In the genomic region with DNA sequence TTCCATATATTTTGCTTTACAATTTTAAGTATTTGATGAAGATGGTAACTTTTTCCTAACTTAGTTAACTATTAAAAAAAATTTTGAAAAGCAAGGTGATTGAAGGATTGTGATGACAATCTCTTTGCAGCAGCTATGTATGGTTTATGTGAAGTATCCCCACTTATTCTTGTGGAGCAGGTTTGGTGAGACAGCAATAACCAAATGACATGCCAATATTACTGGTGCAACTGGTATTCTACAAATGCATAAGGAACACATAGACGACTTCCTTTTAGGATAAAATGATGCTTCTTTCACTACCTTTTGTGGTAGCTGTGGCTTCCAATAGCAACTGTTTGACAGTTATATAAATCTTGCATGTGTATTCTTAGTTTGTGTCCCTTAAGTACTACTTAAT, we compare ENCODE assay signal across 26 cellular contexts.
"Had no signal": no experiment of that assay in that cellular context is flagged by ENCODE, and none has a peak within 500 bp of the region (broad histone marks: within the 10 kb centered on the region; RNA-seq: fewer than 3 reads in every experiment).

No MANE protein-coding gene starts in this region.

- FAIRE-seq: endometrium, islet of Langerhans, keratinocyte had no signal

- H3K27me3 ChIP-seq: colonic mucosa, esophagus squamous epithelium, gastrocnemius medialis, heart right ventricle, left lung had no signal

- H3K36me3 ChIP-seq: colonic mucosa, gastrocnemius medialis had no signal

- H3K27ac ChIP-seq: colonic mucosa, esophagus squamous epithelium, gastrocnemius medialis, heart right ventricle, left lung, lower lobe of right lung had no signal

- H3K9me3 Mint-ChIP-seq: dendritic cell treated with granulocyte-macrophage colony-stimulating factor and Interleukin-4, amounts not matched to agents 40 ng/mL and 50 ng/mL, for 4 days; endodermal cell; mesothelial cell of epicardium had no signal

- H3K27ac Mint-ChIP-seq: dendritic cell treated with granulocyte-macrophage colony-stimulating factor and Interleukin-4, amounts not matched to agents 40 ng/mL and 50 ng/mL, for 4 days; effector memory CD8-positive, alpha-beta T cell; endodermal cell; mesothelial cell of epicardium; naive B cell; naive thymus-derived CD8-positive, alpha-beta T cell had no signal

- DNase-seq: colonic mucosa; cortex of kidney; effector CD8-positive, alpha-beta T cell; effector memory CD8-positive, alpha-beta T cell; endodermal cell; esophagus squamous epithelium; foreskin fibroblast; foreskin melanocyte; gastrocnemius medialis; glutamatergic neuron; head of caudate nucleus; heart right ventricle; hippocampal formation; left cardiac atrium; left lung; left ventricle myocardium superior; lower lobe of right lung; mesenchymal stem cell; mucosa of descending colon; naive B cell; naive thymus-derived CD8-positive, alpha-beta T cell had no signal

- H3K4me3 Mint-ChIP-seq: dendritic cell treated with granulocyte-macrophage colony-stimulating factor and Interleukin-4, amounts not matched to agents 40 ng/mL and 50 ng/mL, for 4 days; effector memory CD8-positive, alpha-beta T cell; endodermal cell; mesothelial cell of epicardium; naive B cell; naive thymus-derived CD8-positive, alpha-beta T cell had no signal

- H3K27me3 Mint-ChIP-seq: dendritic cell treated with granulocyte-macrophage colony-stimulating factor and Interleukin-4, amounts not matched to agents 40 ng/mL and 50 ng/mL, for 4 days; effector memory CD8-positive, alpha-beta T cell; naive B cell; naive thymus-derived CD8-positive, alpha-beta T cell had no signal

- H3K4me1 ChIP-seq: colonic mucosa, esophagus squamous epithelium, gastrocnemius medialis, heart right ventricle, left lung, lower lobe of right lung had no signal

- H3K4me1 Mint-ChIP-seq: endodermal cell; naive B cell; naive thymus-derived CD8-positive, alpha-beta T cell had no signal

- H3K4me3 ChIP-seq: colonic mucosa, esophagus squamous epithelium, gastrocnemius medialis, heart right ventricle, left lung, lower lobe of right lung, mucosa of descending colon had no signal

- H3K9me3 ChIP-seq: colonic mucosa, esophagus squamous epithelium, gastrocnemius medialis, heart right ventricle, left lung, lower lobe of right lung, mucosa of descending colon had no signal

- ATAC-seq: effector memory CD8-positive, alpha-beta T cell; gastrocnemius medialis; heart right ventricle; left cardiac atrium; left lung; left ventricle myocardium superior; lower lobe of right lung; mucosa of descending colon; naive thymus-derived CD8-positive, alpha-beta T cell had no signal

- H3K36me3 Mint-ChIP-seq: naive B cell; naive thymus-derived CD8-positive, alpha-beta T cell had no signal
